In genomic region chr7:137993395-137993743, GRCh38 we compare ENCODE assay signal across 11 cellular contexts. TPM values are rescaled to one million over a fixed set of nuclear protein-coding genes. Genes with fewer than 3 reads are reported as not detected.
DNase-seq lines count a peak whose midpoint lies in the region; ATAC-seq and TF ChIP-seq lines count a peak whose summit lies in the region.
"Had no signal": no experiment of that assay in that cellular context is flagged by ENCODE, and none has a peak within 500 bp of the region (broad histone marks: within the 10 kb centered on the region; RNA-seq: fewer than 3 reads in every experiment).

No MANE protein-coding gene starts in this region.

- H3K79me2 ChIP-seq in OCI-LY7 (ENCODE audit: insufficient read depth, low read depth, low read length), result peaks cover 73% of the 10 kb centered on the region; the same call in 1 of the 2 replicates

- no peak overlapping the region for H2AFZ ChIP-seq in OCI-LY7 (ENCODE audit: low read length)

- H4K20me1 ChIP-seq in OCI-LY7 (ENCODE audit: insufficient read depth, low read length), result no peaks in the 10 kb centered on the region

- ATAC-seq in body of pancreas, result no peak

- POLR2A ChIA-PET in OCI-LY7 (lab: Charles Lee), result interaction anchor here (1.2 kb wide), 1 partner anchor 9 kb away, joined by 3 read pairs; no protein-coding TSS in a partner anchor

- no peak for TF ChIP-seq CTCF in OCI-LY7 (conservative IDR thresholded peaks at IDR 0.05; ENCODE audit: low read length)
- TF ChIP-seq CTCF in body of pancreas (IDR thresholded peaks at IDR 0.05), result no peak
- TF ChIP-seq CTCF in suprapubic skin (IDR thresholded peaks at IDR 0.05), result no peak

- H3K36me3 ChIP-seq in OCI-LY7 (ENCODE audit: insufficient read depth, low read length), result peaks cover 36% of the 10 kb centered on the region
- H3K36me3 ChIP-seq in body of pancreas (replicated peaks in 1 of 2; ENCODE audit: insufficient read depth in 1 of 2, low read depth in 2 of 2), result no peaks in the 10 kb centered on the region
- H3K36me3 ChIP-seq in mucosa of rectum (ENCODE audit: control insufficient read depth in 2 of 2, insufficient read depth in 2 of 2, low read length in 2 of 2), result no peaks in the 10 kb centered on the region
- no peaks in the 10 kb centered on the region for H3K36me3 ChIP-seq in suprapubic skin
- H3K36me3 ChIP-seq: cardiac muscle cell had no signal

- no TSS peak for BruUV-seq in OCI-LY7 (replicated peaks; lab: Mats Ljungman, UMichigan)

- TF ChIP-seq EP300 in suprapubic skin (IDR thresholded peaks at IDR 0.05), result no peak

- H3K9me2 ChIP-seq in OCI-LY7 (ENCODE audit: insufficient read depth, low read length), result no peaks in the 10 kb centered on the region

- DNase-seq in OCI-LY7 (ENCODE audit: low spot score) (no peak), body of pancreas (no peak), suprapubic skin (ENCODE audit: low spot score in 2 of 2) (no peak), NCI-H748 (lab: John Stamatoyannopoulos, UW; ENCODE audit: unreplicated experiment) (no peak), NCI-H226 (no peak)
- DNase-seq in stimulated activated CD4-positive, alpha-beta T cell treated with anti-CD3 and anti-CD28 coated beads, Interleukin-1b, Interleukin-23, amount 100 ng/mL, for 48 hours, result no peak
- DNase-seq: activated T-cell treated with anti-CD3 and anti-CD28 coated beads, Interleukin-2, amount 50 U/mL, for 1 hour; Calu3; NCI-H1930 had no signal

- TF ChIP-seq POLR2A in body of pancreas (IDR thresholded peaks at IDR 0.05) (no peak), suprapubic skin (IDR thresholded peaks at IDR 0.05) (no peak)

- H3K9me3 ChIP-seq in OCI-LY7 (ENCODE audit: low read length) (no peaks in the 10 kb centered on the region), body of pancreas (no peaks in the 10 kb centered on the region), mucosa of rectum (ENCODE audit: control insufficient read depth in 2 of 2, low read length in 2 of 2) (no peaks in the 10 kb centered on the region), suprapubic skin (no peaks in the 10 kb centered on the region)

- no peaks in the 10 kb centered on the region for H3K27me3 ChIP-seq in body of pancreas
- H3K27me3 ChIP-seq in mucosa of rectum (ENCODE audit: control insufficient read depth in 2 of 2, insufficient read depth in 2 of 2, low read length in 2 of 2), result no peaks in the 10 kb centered on the region
- no peaks in the 10 kb centered on the region for H3K27me3 ChIP-seq in suprapubic skin
- H3K27me3 ChIP-seq: cardiac muscle cell had no signal

- H3K27ac ChIP-seq in OCI-LY7 (ENCODE audit: low read depth, low read length, poor library complexity, severe bottlenecking) (no peak overlapping the region), body of pancreas (peak overlapping the region; percentile 44 to 76 (median 60)), mucosa of rectum (ENCODE audit: low read depth in 2 of 2, low read length in 2 of 2) (peak overlapping the region; percentile 74 to 78), suprapubic skin (peak overlapping the region; percentile 72)

- H3K9ac ChIP-seq in mucosa of rectum (ENCODE audit: low read depth in 1 of 2, low read length in 2 of 2), result no peak overlapping the region

- no peak overlapping the region for H3K4me3 ChIP-seq in OCI-LY7 (ENCODE audit: low read depth, low read length, poor library complexity, severe bottlenecking)
- no peak overlapping the region for H3K4me3 ChIP-seq in body of pancreas
- H3K4me3 ChIP-seq in mucosa of rectum (ENCODE audit: low read length in 2 of 2), result no peak overlapping the region
- no peak overlapping the region for H3K4me3 ChIP-seq in suprapubic skin
- H3K4me3 ChIP-seq: cardiac muscle cell had no signal

- H3K4me1 ChIP-seq in OCI-LY7 (ENCODE audit: insufficient read depth, low read length, poor library complexity, severe bottlenecking), result peaks cover 57% of the 10 kb centered on the region
- H3K4me1 ChIP-seq in body of pancreas, result peaks cover 93% of the 10 kb centered on the region
- H3K4me1 ChIP-seq in mucosa of rectum (ENCODE audit: control insufficient read depth in 2 of 2, insufficient read depth in 2 of 2, low read length in 2 of 2), result peaks cover 15 to 18% of the 10 kb centered on the region in 2 donors
- H3K4me1 ChIP-seq in suprapubic skin, result peaks cover 88% of the 10 kb centered on the region

- CTCF ChIA-PET in OCI-LY7 (lab: Charles Lee; ENCODE audit: unreplicated experiment), result no interaction called here

- peak overlapping the region; percentile 33; the same call in 1 of the 2 replicates for H3K4me2 ChIP-seq in OCI-LY7 (ENCODE audit: low read length)

- intact Hi-C loops in OCI-LY7 (cut with micrococcal nuclease; ENCODE audit: unreplicated experiment) (no loop called here), body of pancreas (cut with DNase I) (no loop called here)

- WGBS in body of pancreas, 2 donors, result 90 to 91% methylated on average over 6 of the region's 6 CpGs
- 94% methylated on average over 6 of the region's 6 CpGs for whole genome bisulfite sequencing in suprapubic skin

RNA-seq across cellular contexts. Expression of gene CREB3L2, which starts 8.5 kb away (rescaled TPM):
- 22.7 and 35.4 TPM in 2 replicates for total RNA-seq in OCI-LY7 (2014; rRNA removed; shearing (Covaris generic))
- 79.0 and 95.7 TPM in 2 replicates for total RNA-seq in OCI-LY7 (2022)
- total RNA-seq in body of pancreas, result 10 to 100 TPM; 21.3 to 28.0 TPM
- 10 to 100 TPM; 10.9 to 24.5 (median 14.1) TPM for total RNA-seq in suprapubic skin
